ENCODE assay signal across 8 cellular contexts in the genomic region with DNA sequence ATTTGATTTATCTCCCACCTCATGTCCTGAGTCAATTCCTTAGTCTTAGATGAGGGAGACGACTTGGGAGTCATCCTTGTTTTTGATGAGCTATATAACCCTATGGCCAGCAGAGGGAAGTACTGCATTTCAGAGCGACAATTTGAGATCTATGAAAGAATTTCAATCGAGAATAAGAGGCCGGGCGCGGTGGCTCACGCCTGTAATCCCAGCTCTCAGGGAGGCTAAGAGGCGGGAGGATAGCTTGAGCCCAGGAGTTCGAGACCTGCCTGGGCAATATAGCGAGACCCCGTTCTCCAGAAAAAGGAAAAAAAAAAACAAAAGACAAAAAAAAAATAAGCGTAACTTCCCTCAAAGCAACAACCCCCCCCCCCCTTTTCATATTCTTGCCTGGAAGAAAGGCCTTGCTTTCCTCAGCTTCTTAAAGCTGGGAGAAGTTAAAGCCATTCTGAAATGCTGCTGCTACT. TPM values are rescaled to one million over a fixed set of nuclear protein-coding genes. Genes with fewer than 3 reads are reported as not detected.
DNase-seq lines count a peak whose midpoint lies in the region; TF ChIP-seq lines count a peak whose summit lies in the region.
"Not testable (repeated sequence)": the region's sequence is repeated elsewhere in the genome, so short reads cannot be mapped to it uniquely, and the experiment has no call there.

No MANE protein-coding gene starts in this region.

- DNase-seq in AG09319 (ENCODE audit: extremely low read depth, low read depth) (peak; percentile 49), NCI-H774 (lab: John Stamatoyannopoulos, UW) (peak; percentile 64), WERI-Rb-1 (peak; percentile 85), dermis blood vessel endothelial cell (peak; percentile 84), inferior parietal cortex (ENCODE audit: extremely low spot score) (peak; percentile 87), pulmonary artery endothelial cell (ENCODE audit: low read depth, low spot score) (peak; percentile 33)

- not testable (repeated sequence) for H3K36me3 ChIP-seq in Loucy (ENCODE audit: insufficient read depth, low read length); WERI-Rb-1

- H3K79me2 ChIP-seq in Loucy (ENCODE audit: insufficient read depth, low read length), result not testable (repeated sequence)

- not testable (repeated sequence) for H3K9ac ChIP-seq in Loucy (ENCODE audit: low read depth, low read length, poor library complexity, severe bottlenecking)

- H3K27ac ChIP-seq in WERI-Rb-1, result not testable (repeated sequence)

- not testable (repeated sequence) for H3K9me3 ChIP-seq in Loucy (ENCODE audit: insufficient read depth, low read depth, low read length); WERI-Rb-1 (ENCODE audit: severe bottlenecking)

- H2AFZ ChIP-seq in Loucy (ENCODE audit: low read length), result not testable (repeated sequence)

- not testable (repeated sequence) for H3K4me2 ChIP-seq in Loucy (ENCODE audit: low read depth, low read length, poor library complexity, severe bottlenecking)

- not testable (repeated sequence) for H3K27me3 ChIP-seq in Loucy (ENCODE audit: insufficient read depth, low read length, poor library complexity, severe bottlenecking); WERI-Rb-1 (ENCODE audit: insufficient read depth, low read depth, severe bottlenecking)

- not testable (repeated sequence) for H3F3A ChIP-seq in Loucy (ENCODE audit: low read depth)

- H3K4me1 ChIP-seq in Loucy (ENCODE audit: insufficient read depth, low read length, poor library complexity, severe bottlenecking), result not testable (repeated sequence)

- H3K9me2 ChIP-seq in Loucy (replicated peaks; ENCODE audit: low read depth, low read length), result not testable (repeated sequence)

- TF ChIP-seq CTCF in AG09319 (IDR thresholded peaks at IDR 0.05; ENCODE audit: low read depth, low read length) (peak; percentile 64), GM12875 (IDR thresholded peaks at IDR 0.05; ENCODE audit: borderline replicate concordance, insufficient read depth, low read depth, low read length) (peak; percentile 42; the same call in 1 of the 2 replicates), Loucy (conservative IDR thresholded peaks at IDR 0.05; ENCODE audit: low read length) (peak; percentile 71), WERI-Rb-1 (IDR thresholded peaks at IDR 0.05; ENCODE audit: low read depth, low read length) (peak; percentile 57)

- not testable (repeated sequence) for H4K20me1 ChIP-seq in Loucy (ENCODE audit: insufficient read depth, low read length, poor library complexity, severe bottlenecking)

- not testable (repeated sequence) for H3K4me3 ChIP-seq in GM12875 (ENCODE audit: low read depth, low read length); Loucy (ENCODE audit: low read length, poor library complexity, severe bottlenecking); WERI-Rb-1 (ENCODE audit: low read depth, low read length)

RNA-seq across cellular contexts. Expression of a gene that starts 33.9 kb away (rescaled TPM):
- 0.23 and 0.51 TPM in 2 replicates for total RNA-seq in dermis blood vessel endothelial cell
- not detected in 2 replicates for total RNA-seq in pulmonary artery endothelial cell

Comparison
In these comparisons a context has a peak if more than half of its experiments do, and no peak if none do; other contexts are left out.
1. DNase-seq: peak in every context shown above with its lines; median percentile 87 in inferior parietal cortex; 85 in WERI-Rb-1; 84 in dermis blood vessel endothelial cell; 64 in NCI-H774; 49 in AG09319; 33 in pulmonary artery endothelial cell.